ENCODE assay signal across 26 cellular contexts in the genomic region with DNA sequence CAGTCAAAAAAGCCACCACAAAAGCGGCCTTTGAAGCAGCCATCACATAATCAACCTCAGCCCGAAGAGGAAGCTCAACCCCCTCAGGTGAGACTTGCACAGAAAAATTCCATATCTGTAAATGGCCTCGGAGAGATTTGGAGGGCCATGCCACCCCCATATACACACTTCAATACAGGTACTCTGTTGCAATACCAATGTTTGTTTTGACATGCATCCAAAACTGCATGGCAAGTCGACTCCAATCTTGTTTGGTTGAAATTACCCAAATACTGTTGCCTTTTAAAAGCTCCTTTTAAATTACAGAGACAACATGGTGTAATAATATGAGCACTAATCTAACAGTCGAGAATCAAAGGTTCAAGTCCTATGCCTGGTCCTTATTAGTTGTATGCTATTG. TPM values are rescaled to one million over a fixed set of nuclear protein-coding genes. Genes with fewer than 3 reads are reported as not detected.
DNase-seq lines count a peak whose midpoint lies in the region; ATAC-seq, FAIRE-seq and TF ChIP-seq lines count a peak whose summit lies in the region.
"Had no signal": no experiment of that assay in that cellular context is flagged by ENCODE, and none has a peak within 500 bp of the region (broad histone marks: within the 10 kb centered on the region; RNA-seq: fewer than 3 reads in every experiment).

No MANE protein-coding gene starts in this region.

- TF ChIP-seq EP300 in HepG2 (IDR thresholded peaks at IDR 0.05; ENCODE audit: low read depth in 2 of 2, low read length in 2 of 2) (no peak), HepG2 (CRISPR knock-in tag; IDR thresholded peaks at IDR 0.05; ENCODE audit: borderline replicate concordance) (no peak)

- H3K27me3 Mint-ChIP-seq in memory B cell = no peaks in the 10 kb centered on the region

- peak overlapping the region; percentile 58 for H3K27ac Mint-ChIP-seq in memory B cell
- H3K27ac Mint-ChIP-seq: CD4-positive, CD25-positive, alpha-beta regulatory T cell; H9 had no signal

- POLR2A ChIA-PET in HepG2 (lab: Yijun Ruan, JAX) = no interaction called here

- WGBS in right lobe of liver (ENCODE audit: insufficient coverage, low coverage, low lambda C conversion rate, missing lambda C conversion rate) = 33% methylated on average over 3 of the region's 5 CpGs
- 12% methylated on average over 5 of the region's 5 CpGs for WGBS in HepG2 (ENCODE audit: low lambda C conversion rate)

- DNase-seq in right lobe of liver (no peak), HepG2 (ENCODE audit: low spot score) (no peak), bronchial epithelial cell (ENCODE audit: low read depth) (peak; percentile 39), memory B cell (ENCODE audit: low spot score in 2 of 2) (no peak), NCI-H748 treated with DMSO at 0.1 percent for 48 hours (lab: John Stamatoyannopoulos, UW) (no peak)
- DNase-seq: ACHN; BE2C; C1 segment of cervical spinal cord; CD4-positive, CD25-positive, alpha-beta regulatory T cell; CD8-positive, alpha-beta memory T cell; COR-L47; DMS 273 treated with DMSO at 0.1 percent for 48 hours; DMS53; DND-41; EL; H9; IMR-90 had no signal

- H3K27ac ChIP-seq in right lobe of liver (no peak overlapping the region), HepG2 (ENCODE audit: extremely low read length, insufficient read depth, low read length) (no peak overlapping the region)
- H3K27ac ChIP-seq: HL-60 had no signal

- H3K9me3 ChIP-seq in right lobe of liver = no peaks in the 10 kb centered on the region
- no peaks in the 10 kb centered on the region for H3K9me3 ChIP-seq in HepG2 (ENCODE audit: low read length)
- H3K9me3 ChIP-seq: BE2C had no signal

- CTCF ChIA-PET in HepG2 (lab: Yijun Ruan, JAX; ENCODE audit: low intra/inter-chr PET ratio, low total read pairs) = no interaction called here

- no TSS peak for BruUV-seq in HepG2 (replicated peaks; lab: Mats Ljungman, UMichigan)

- no peak for TF ChIP-seq POLR2A in right lobe of liver (IDR thresholded peaks at IDR 0.05)
- TF ChIP-seq POLR2A in HepG2 (IDR thresholded peaks at IDR 0.05; ENCODE audit: insufficient read depth in 1 of 2, low read depth in 2 of 2, low read length in 2 of 2) = no peak

- no peaks in the 10 kb centered on the region for H4K20me1 ChIP-seq in HepG2 (ENCODE audit: insufficient read depth, low read length)

- no peak overlapping the region for H2AFZ ChIP-seq in HepG2 (ENCODE audit: low read length)

- in situ Hi-C loops in HepG2 (cut with HindIII; ENCODE audit: extremely low pct_ligation_motif_present, low pct_unique_long_range_greater_than_20kb) = no loop called here

- TF ChIP-seq CTCF in right lobe of liver (IDR thresholded peaks at IDR 0.05) = no peak
- TF ChIP-seq CTCF in HepG2 (CRISPR knock-in tag; IDR thresholded peaks at IDR 0.05) = no peak
- no peak for TF ChIP-seq CTCF in bronchial epithelial cell (IDR thresholded peaks at IDR 0.05; ENCODE audit: insufficient read depth, low read length, severe bottlenecking)

- H3K27me3 ChIP-seq in right lobe of liver = no peaks in the 10 kb centered on the region
- no peaks in the 10 kb centered on the region for H3K27me3 ChIP-seq in HepG2 (ENCODE audit: control insufficient read depth in 1 of 2, insufficient read depth in 2 of 2, low read length in 2 of 2)
- H3K27me3 ChIP-seq in bronchial epithelial cell (ENCODE audit: control insufficient read depth, insufficient read depth, low read length) = no peaks in the 10 kb centered on the region

- TF ChIP-seq RAD21 in HepG2 (CRISPR knock-in tag; IDR thresholded peaks at IDR 0.05) = no peak

- no peak overlapping the region for H3K9ac ChIP-seq in HepG2 (ENCODE audit: insufficient read depth, low read depth, low read length)

- no peak overlapping the region for H3K4me2 ChIP-seq in HepG2 (ENCODE audit: low read depth, low read length)

- H3K4me1 ChIP-seq in right lobe of liver = peaks cover 0 to 4% (median 0%) of the 10 kb centered on the region in 4 donors
- peaks cover 8% of the 10 kb centered on the region; the same call in 1 of the 2 replicates for H3K4me1 ChIP-seq in HepG2 (ENCODE audit: insufficient read depth, low read length)
- H3K4me1 ChIP-seq: BE2C had no signal

- peaks cover 10% of the 10 kb centered on the region for H3K4me1 Mint-ChIP-seq in memory B cell
- H3K4me1 Mint-ChIP-seq: CD4-positive, CD25-positive, alpha-beta regulatory T cell; H9 had no signal

- FAIRE-seq in HepG2 (lab: Jason Lieb, UNC) = no peak
- FAIRE-seq in bronchial epithelial cell (lab: Jason Lieb, UNC) = no peak
- FAIRE-seq: A204.1, GM12878, GM19239, H1 had no signal

- no peaks in the 10 kb centered on the region for H3K9me3 Mint-ChIP-seq in memory B cell
- H3K9me3 Mint-ChIP-seq: CD4-positive, CD25-positive, alpha-beta regulatory T cell; CD8-positive, alpha-beta memory T cell; H9 had no signal

- H3K79me2 ChIP-seq in HepG2 (ENCODE audit: insufficient read depth, low read length) = no peaks in the 10 kb centered on the region

- H3K36me3 ChIP-seq in right lobe of liver (no peaks in the 10 kb centered on the region), HepG2 (replicated peaks in 1 of 2; ENCODE audit: control insufficient read depth in 1 of 2, insufficient read depth in 2 of 2, low read length in 2 of 2) (no peaks in the 10 kb centered on the region), bronchial epithelial cell (ENCODE audit: control insufficient read depth, insufficient read depth, low read length) (no peaks in the 10 kb centered on the region)
- H3K36me3 ChIP-seq: BE2C had no signal

- ATAC-seq in right lobe of liver (peak; percentile 39 to 83 (median 74)), HepG2 (no peak), memory B cell (ENCODE audit: low read depth) (no peak), HG02678 (IDR thresholded peaks at IDR 0.05; ENCODE audit: unreplicated experiment) (no peak), HG03097 (IDR thresholded peaks at IDR 0.05; ENCODE audit: low FRiP score, unreplicated experiment) (no peak)
- ATAC-seq: GM12878 had no signal

- no peak overlapping the region for H3K4me3 Mint-ChIP-seq in memory B cell
- H3K4me3 Mint-ChIP-seq: CD4-positive, CD25-positive, alpha-beta regulatory T cell; CD8-positive, alpha-beta memory T cell; H9 had no signal

- no peak overlapping the region for H3K4me3 ChIP-seq in right lobe of liver
- no peak overlapping the region for H3K4me3 ChIP-seq in HepG2 (replicated peaks in 1 of 3; ENCODE audit: insufficient read depth in 1 of 3, low read depth in 2 of 3, low read length in 3 of 3)
- no peak overlapping the region for H3K4me3 ChIP-seq in bronchial epithelial cell (ENCODE audit: low read depth, low read length)
- H3K4me3 ChIP-seq: GM12878 had no signal

- intact Hi-C loops in right lobe of liver (cut with DNase I) = no loop called here
- intact Hi-C loops in HepG2 (cut with micrococcal nuclease; ENCODE audit: unreplicated experiment) = no loop called here

- peaks cover 7% of the 10 kb centered on the region for H3K36me3 Mint-ChIP-seq in memory B cell
- H3K36me3 Mint-ChIP-seq: CD4-positive, CD25-positive, alpha-beta regulatory T cell; CD8-positive, alpha-beta memory T cell had no signal

RNA-seq across cellular contexts. Expression of gene ENAM, which starts 5.9 kb away (rescaled TPM):
- under 1 TPM; 0.07 to 0.86 (median 0.62) TPM for total RNA-seq in right lobe of liver
- total RNA-seq in HepG2 (2016; rRNA removed; fragmentation: Illumina TruSeq; extraction: Trizol) = not detected in 2 replicates
- total RNA-seq in HepG2 (2016; cell fraction: cytosol; rRNA removed; fragmentation: Illumina TruSeq; extraction: Trizol; ENCODE audit: low read depth) = not detected in 2 replicates
- total RNA-seq in HepG2 (2016; cell fraction: insoluble cytoplasmic fraction; rRNA removed; fragmentation: Illumina TruSeq; extraction: Trizol) = not detected in 2 replicates
- not detected in 2 replicates for total RNA-seq in HepG2 (2016; cell fraction: membrane; rRNA removed; fragmentation: Illumina TruSeq; extraction: Trizol)
- total RNA-seq in HepG2 (2016; cell fraction: nucleus; rRNA removed; fragmentation: Illumina TruSeq; extraction: Trizol) = not detected in 2 replicates
- 0.01 TPM in 1 of 2 replicates, not detected in the other for polyA plus RNA-seq in HepG2 (2011; rRNA removed)
- polyA plus RNA-seq in HepG2 (2011; cell fraction: cytosol; rRNA removed) = 0.12 TPM in 1 of 2 replicates, not detected in the other
- not detected in 2 replicates for polyA plus RNA-seq in HepG2 (2011; cell fraction: nucleus; rRNA removed)
- polyA plus RNA-seq in HepG2 (2012) = not detected in 2 replicates
- not detected in 2 replicates for polyA plus RNA-seq in HepG2 (2016; cell fraction: cytosol; fragmentation: Illumina TruSeq; extraction: Trizol; ENCODE audit: low read depth)
- not detected in 2 replicates for polyA plus RNA-seq in HepG2 (2016; cell fraction: insoluble cytoplasmic fraction; fragmentation: Illumina TruSeq; extraction: Trizol; ENCODE audit: low read depth)
- not detected in 2 replicates for polyA plus RNA-seq in HepG2 (2016; cell fraction: membrane; fragmentation: Illumina TruSeq; extraction: Trizol; ENCODE audit: low read depth)
- polyA plus RNA-seq in HepG2 (2016; cell fraction: nucleus; fragmentation: Illumina TruSeq; extraction: Trizol; ENCODE audit: insufficient read depth, low read depth) = not detected in 2 replicates
- polyA minus RNA-seq in HepG2 (2011; rRNA and poly(A)+ RNA removed; ENCODE audit: low replicate concordance) = not detected in 2 replicates
- not detected in 2 replicates for polyA minus RNA-seq in HepG2 (2011; cell fraction: cytosol; rRNA and poly(A)+ RNA removed)
- not detected in 2 replicates for polyA minus RNA-seq in HepG2 (2011; cell fraction: nucleus; rRNA and poly(A)+ RNA removed)
- total RNA-seq in bronchial epithelial cell = not detected in 2 replicates
- total RNA-seq: CD4-positive, CD25-positive, alpha-beta regulatory T cell; CD8-positive, alpha-beta memory T cell; G401; H1; H9; HT1080 had no signal
- polyA plus RNA-seq: CD4-positive, CD25-positive, alpha-beta regulatory T cell; CD8-positive, alpha-beta memory T cell; H1 had no signal

RNA-seq across cellular contexts. Expression of gene JCHAIN, which starts 31.8 kb away (rescaled TPM):
- total RNA-seq in right lobe of liver = 10 to 100 TPM in 3 of 6 experiments, 1 to 10 TPM in 3; 3.9 to 39.7 (median 9.3) TPM
- total RNA-seq in HepG2 (2016; rRNA removed; fragmentation: Illumina TruSeq; extraction: Trizol) = not detected in 2 replicates
- not detected in 2 replicates for total RNA-seq in HepG2 (2016; cell fraction: cytosol; rRNA removed; fragmentation: Illumina TruSeq; extraction: Trizol; ENCODE audit: low read depth)
- total RNA-seq in HepG2 (2016; cell fraction: insoluble cytoplasmic fraction; rRNA removed; fragmentation: Illumina TruSeq; extraction: Trizol) = not detected in 2 replicates
- total RNA-seq in HepG2 (2016; cell fraction: membrane; rRNA removed; fragmentation: Illumina TruSeq; extraction: Trizol) = not detected in 2 replicates
- not detected in 2 replicates for total RNA-seq in HepG2 (2016; cell fraction: nucleus; rRNA removed; fragmentation: Illumina TruSeq; extraction: Trizol)
- not detected in 2 replicates for polyA plus RNA-seq in HepG2 (2011; rRNA removed)
- polyA plus RNA-seq in HepG2 (2011; cell fraction: cytosol; rRNA removed) = 0.13 TPM in 1 of 2 replicates, not detected in the other
- polyA plus RNA-seq in HepG2 (2011; cell fraction: nucleus; rRNA removed) = not detected in 2 replicates
- not detected in 2 replicates for polyA plus RNA-seq in HepG2 (2012)
- not detected in 2 replicates for polyA plus RNA-seq in HepG2 (2016; cell fraction: cytosol; fragmentation: Illumina TruSeq; extraction: Trizol; ENCODE audit: low read depth)
- not detected in 2 replicates for polyA plus RNA-seq in HepG2 (2016; cell fraction: insoluble cytoplasmic fraction; fragmentation: Illumina TruSeq; extraction: Trizol; ENCODE audit: low read depth)
- polyA plus RNA-seq in HepG2 (2016; cell fraction: membrane; fragmentation: Illumina TruSeq; extraction: Trizol; ENCODE audit: low read depth) = not detected in 2 replicates
- polyA plus RNA-seq in HepG2 (2016; cell fraction: nucleus; fragmentation: Illumina TruSeq; extraction: Trizol; ENCODE audit: insufficient read depth, low read depth) = not detected in 2 replicates
- polyA minus RNA-seq in HepG2 (2011; rRNA and poly(A)+ RNA removed; ENCODE audit: low replicate concordance) = 0.44 TPM in 1 of 2 replicates, not detected in the other
- not detected in 2 replicates for polyA minus RNA-seq in HepG2 (2011; cell fraction: cytosol; rRNA and poly(A)+ RNA removed)
- polyA minus RNA-seq in HepG2 (2011; cell fraction: nucleus; rRNA and poly(A)+ RNA removed) = not detected in 2 replicates
- total RNA-seq in bronchial epithelial cell = not detected in 2 replicates
- total RNA-seq: CD8-positive, alpha-beta memory T cell; G401; H1; H9; HT1080 had no signal
- polyA plus RNA-seq: CD8-positive, alpha-beta memory T cell; H1 had no signal

RNA-seq across cellular contexts. Expression of gene AMBN, which starts 42.4 kb away (rescaled TPM):
- not detected for total RNA-seq in right lobe of liver
- total RNA-seq in HepG2 (2016; rRNA removed; fragmentation: Illumina TruSeq; extraction: Trizol) = not detected in 2 replicates
- not detected in 2 replicates for total RNA-seq in HepG2 (2016; cell fraction: cytosol; rRNA removed; fragmentation: Illumina TruSeq; extraction: Trizol; ENCODE audit: low read depth)
- total RNA-seq in HepG2 (2016; cell fraction: insoluble cytoplasmic fraction; rRNA removed; fragmentation: Illumina TruSeq; extraction: Trizol) = not detected in 2 replicates
- not detected in 2 replicates for total RNA-seq in HepG2 (2016; cell fraction: membrane; rRNA removed; fragmentation: Illumina TruSeq; extraction: Trizol)
- total RNA-seq in HepG2 (2016; cell fraction: nucleus; rRNA removed; fragmentation: Illumina TruSeq; extraction: Trizol) = not detected in 2 replicates
- polyA plus RNA-seq in HepG2 (2011; rRNA removed) = not detected in 2 replicates
- polyA plus RNA-seq in HepG2 (2011; cell fraction: cytosol; rRNA removed) = not detected in 2 replicates
- not detected in 2 replicates for polyA plus RNA-seq in HepG2 (2011; cell fraction: nucleus; rRNA removed)
- not detected in 2 replicates for polyA plus RNA-seq in HepG2 (2012)
- polyA plus RNA-seq in HepG2 (2016; cell fraction: cytosol; fragmentation: Illumina TruSeq; extraction: Trizol; ENCODE audit: low read depth) = not detected in 2 replicates
- polyA plus RNA-seq in HepG2 (2016; cell fraction: insoluble cytoplasmic fraction; fragmentation: Illumina TruSeq; extraction: Trizol; ENCODE audit: low read depth) = not detected in 2 replicates
- not detected in 2 replicates for polyA plus RNA-seq in HepG2 (2016; cell fraction: membrane; fragmentation: Illumina TruSeq; extraction: Trizol; ENCODE audit: low read depth)
- not detected in 2 replicates for polyA plus RNA-seq in HepG2 (2016; cell fraction: nucleus; fragmentation: Illumina TruSeq; extraction: Trizol; ENCODE audit: insufficient read depth, low read depth)
- not detected in 2 replicates for polyA minus RNA-seq in HepG2 (2011; rRNA and poly(A)+ RNA removed; ENCODE audit: low replicate concordance)
- polyA minus RNA-seq in HepG2 (2011; cell fraction: cytosol; rRNA and poly(A)+ RNA removed) = not detected in 2 replicates
- not detected in 2 replicates for polyA minus RNA-seq in HepG2 (2011; cell fraction: nucleus; rRNA and poly(A)+ RNA removed)
- not detected in 2 replicates for total RNA-seq in bronchial epithelial cell
- total RNA-seq: CD4-positive, CD25-positive, alpha-beta regulatory T cell; CD8-positive, alpha-beta memory T cell; G401; GM12878; H1; H9; HT1080; IMR-90 had no signal
- polyA plus RNA-seq: CD4-positive, CD25-positive, alpha-beta regulatory T cell; CD8-positive, alpha-beta memory T cell; H1; IMR-90 had no signal

RNA-seq across cellular contexts. Expression of gene UTP3, which starts 53.9 kb away (rescaled TPM):
- total RNA-seq in right lobe of liver (10 to 100 TPM; 10.2 to 22.3 (median 14.0) TPM), HepG2 (2016; rRNA removed; fragmentation: Illumina TruSeq; extraction: Trizol) (19.5 and 27.5 TPM in 2 replicates), bronchial epithelial cell (15.0 and 18.2 TPM in 2 replicates)
- total RNA-seq in HepG2 (2016; cell fraction: cytosol; rRNA removed; fragmentation: Illumina TruSeq; extraction: Trizol; ENCODE audit: low read depth) = 2.4 and 3.1 TPM in 2 replicates
- total RNA-seq in HepG2 (2016; cell fraction: insoluble cytoplasmic fraction; rRNA removed; fragmentation: Illumina TruSeq; extraction: Trizol) = 21.0 and 26.4 TPM in 2 replicates
- 5.4 and 6.2 TPM in 2 replicates for total RNA-seq in HepG2 (2016; cell fraction: membrane; rRNA removed; fragmentation: Illumina TruSeq; extraction: Trizol)
- total RNA-seq in HepG2 (2016; cell fraction: nucleus; rRNA removed; fragmentation: Illumina TruSeq; extraction: Trizol) = 14.5 and 15.6 TPM in 2 replicates
- polyA plus RNA-seq in HepG2 (2011; rRNA removed) = 6.4 and 6.9 TPM in 2 replicates
- 6.7 and 8.2 TPM in 2 replicates for polyA plus RNA-seq in HepG2 (2011; cell fraction: cytosol; rRNA removed)
- 4.0 and 5.3 TPM in 2 replicates for polyA plus RNA-seq in HepG2 (2011; cell fraction: nucleus; rRNA removed)
- polyA plus RNA-seq in HepG2 (2012) = 15.6 and 19.2 TPM in 2 replicates
- 2.3 and 2.4 TPM in 2 replicates for polyA plus RNA-seq in HepG2 (2016; cell fraction: cytosol; fragmentation: Illumina TruSeq; extraction: Trizol; ENCODE audit: low read depth)
- polyA plus RNA-seq in HepG2 (2016; cell fraction: insoluble cytoplasmic fraction; fragmentation: Illumina TruSeq; extraction: Trizol; ENCODE audit: low read depth) = 38.1 and 40.4 TPM in 2 replicates
- polyA plus RNA-seq in HepG2 (2016; cell fraction: membrane; fragmentation: Illumina TruSeq; extraction: Trizol; ENCODE audit: low read depth) = 4.2 and 4.7 TPM in 2 replicates
- 17.1 and 19.6 TPM in 2 replicates for polyA plus RNA-seq in HepG2 (2016; cell fraction: nucleus; fragmentation: Illumina TruSeq; extraction: Trizol; ENCODE audit: insufficient read depth, low read depth)
- 1.8 and 3.3 TPM in 2 replicates for polyA minus RNA-seq in HepG2 (2011; rRNA and poly(A)+ RNA removed; ENCODE audit: low replicate concordance)
- polyA minus RNA-seq in HepG2 (2011; cell fraction: cytosol; rRNA and poly(A)+ RNA removed) = 3.5 and 3.7 TPM in 2 replicates
- polyA minus RNA-seq in HepG2 (2011; cell fraction: nucleus; rRNA and poly(A)+ RNA removed) = 7.6 and 9.1 TPM in 2 replicates

Comparison
In these comparisons a context has a peak if more than half of its experiments do, and no peak if none do; other contexts are left out.
1. ATAC-seq: peak in right lobe of liver (4 of 4); none in HepG2 (single experiment), memory B cell (single experiment), HG02678 (single experiment) and HG03097 (single experiment).